21 cellular contexts compared by ENCODE assay signal in the genomic region with DNA sequence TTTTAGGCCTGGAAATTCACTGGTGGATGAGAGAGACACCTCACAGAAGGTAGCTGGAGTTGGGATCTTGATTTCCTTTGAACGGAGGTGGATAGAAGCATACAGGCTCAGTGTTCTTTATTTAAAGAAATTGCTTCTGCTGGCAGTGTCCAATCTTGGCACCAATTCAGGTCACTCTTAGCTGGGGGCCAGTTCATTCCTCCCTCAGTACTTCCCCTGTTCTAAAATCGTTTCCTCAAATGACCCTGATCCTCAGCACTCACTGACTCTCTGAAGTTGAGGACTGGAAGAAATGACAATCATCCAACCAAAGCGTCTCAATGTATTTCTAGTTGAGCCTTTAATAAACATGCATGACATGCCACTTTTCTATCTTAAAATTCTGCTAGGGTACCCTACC.
DNase-seq lines count a peak whose midpoint lies in the region; ATAC-seq, FAIRE-seq and TF ChIP-seq lines count a peak whose summit lies in the region.
"Had no signal": no experiment of that assay in that cellular context is flagged by ENCODE, and none has a peak within 500 bp of the region (broad histone marks: within the 10 kb centered on the region; RNA-seq: fewer than 3 reads in every experiment).

No MANE protein-coding gene starts in this region.

- no peak for TF ChIP-seq RAD21 in Ishikawa (IDR thresholded peaks at IDR 0.05; ENCODE audit: low read depth)
- TF ChIP-seq RAD21 in H1 (IDR thresholded peaks at IDR 0.05 in 1 of 2, conservative IDR thresholded peaks at IDR 0.05 in 1 of 2; ENCODE audit: low read depth in 2 of 2, low read length in 2 of 2) = no peak

- H3K14ac ChIP-seq in H1 (ENCODE audit: insufficient read length) = no peak overlapping the region

- TF ChIP-seq POLR2A in H1 (IDR thresholded peaks at IDR 0.05; ENCODE audit: control extremely low read depth in 1 of 2, low read depth in 2 of 2, low read length in 2 of 2) = no peak

- H3K4me3 ChIP-seq in H1 (ENCODE audit: extremely low read depth in 1 of 4, insufficient read depth in 2 of 4, low read depth in 3 of 4, low read length in 4 of 4) (no peak overlapping the region), neural progenitor cell (no peak overlapping the region)
- H3K4me3 ChIP-seq: SJSA1 had no signal

- H3K56ac ChIP-seq in H1 (replicated peaks; ENCODE audit: insufficient read length, low read depth, low read length) = no peak overlapping the region

- H2BK15ac ChIP-seq in H1 (ENCODE audit: low read length) = no peak overlapping the region

- no peak overlapping the region for H2BK5ac ChIP-seq in H1 (ENCODE audit: low read depth, low read length)

- H3K27me3 Mint-ChIP-seq in neural progenitor cell (ENCODE audit: insufficient read depth, low read depth) = peaks cover 4% of the 10 kb centered on the region

- peaks cover 28% of the 10 kb centered on the region for H3K4me1 Mint-ChIP-seq in neural progenitor cell

- no peak overlapping the region for H3K23ac ChIP-seq in H1 (ENCODE audit: insufficient read length)

- no peak overlapping the region for H3K4ac ChIP-seq in H1 (replicated peaks; ENCODE audit: insufficient read length, low read depth, low read length)

- peaks cover 0 to 17% (median 6%) of the 10 kb centered on the region in 4 experiments; a peak in 4 of 7 replicates for H3K4me1 ChIP-seq in H1 (replicated peaks in 1 of 4; ENCODE audit: control insufficient read depth in 3 of 4, insufficient read depth in 4 of 4, low read length in 3 of 4)
- H3K4me1 ChIP-seq in neural progenitor cell = peaks cover 48% of the 10 kb centered on the region
- H3K4me1 ChIP-seq: SJSA1 had no signal

- DNase-seq in MV-4-11 (lab: John Stamatoyannopoulos, UW) (peak; percentile 42), H1 (ENCODE audit: low read depth in 1 of 2, low spot score in 2 of 2) (no peak), neural progenitor cell (ENCODE audit: low spot score) (no peak), activated gamma-delta T cell treated with Interleukin-2 at 50 U/mL for 16 hours (no peak), NCI-H510A (lab: John Stamatoyannopoulos, UW) (no peak), GM19238 (ENCODE audit: insufficient read length, low spot score) (no peak)
- DNase-seq: C1 segment of cervical spinal cord, H9, KG1, NCI-H1092 treated with DMSO at 0.1 percent for 48 hours, NCI-H2081, NCI-H2171 treated with DMSO at 0.1 percent for 48 hours, NCI-H446 treated with DMSO at 0.1 percent for 48 hours, PC-3 had no signal

- H3K9me3 ChIP-seq in H1 (ENCODE audit: insufficient read depth in 2 of 2, low read depth in 1 of 2, low read length in 1 of 2) (no peaks in the 10 kb centered on the region), neural progenitor cell (ENCODE audit: low read depth) (no peaks in the 10 kb centered on the region)
- H3K9me3 ChIP-seq: SJSA1 had no signal

- no peak overlapping the region for H3K4me2 ChIP-seq in H1 (ENCODE audit: insufficient read depth in 1 of 2, low read depth in 2 of 2, low read length in 2 of 2)
- no peak overlapping the region for H3K4me2 ChIP-seq in neural progenitor cell

- WGBS in H1 (ENCODE audit: extremely low coverage in 1 of 2, insufficient coverage in 1 of 2, insufficient read length in 1 of 2, insufficient replicate concordance in 2 of 2, low coverage in 1 of 2, low lambda C conversion rate in 2 of 2, missing lambda C conversion rate in 1 of 2), 2 experiments = 91% methylated on average over 3 of the region's 3 CpGs; no CpG with 5 or more reads in 1 of the 2 experiments

- no peak for FAIRE-seq in H1 (lab: Jason Lieb, UNC)
- FAIRE-seq: D721Med, GM12891, HepG2 had no signal

- H3K9me3 Mint-ChIP-seq in neural progenitor cell = peaks cover 13% of the 10 kb centered on the region

- no peak overlapping the region for H2AK5ac ChIP-seq in H1 (ENCODE audit: low read depth, low read length)

- H3K36me3 ChIP-seq in H1 (ENCODE audit: control insufficient read depth in 2 of 4, insufficient read depth in 4 of 4, low read length in 3 of 4) (no peaks in the 10 kb centered on the region; a peak in 1 of 8 replicates), neural progenitor cell (no peaks in the 10 kb centered on the region)
- H3K36me3 ChIP-seq: SJSA1 had no signal

- no peak overlapping the region for H4K91ac ChIP-seq in H1 (replicated peaks; ENCODE audit: insufficient read length, low read length)

- 0 out of 2 replicates have a peak overlapping the region, but pooled peaks have one; percentile 13 for H2BK12ac ChIP-seq in H1 (ENCODE audit: low read depth, low read length)

- H3K79me2 ChIP-seq in H1 (ENCODE audit: control insufficient read depth in 1 of 2, insufficient read depth in 2 of 2, low read length in 2 of 2) = no peaks in the 10 kb centered on the region
- no peaks in the 10 kb centered on the region for H3K79me2 ChIP-seq in neural progenitor cell (ENCODE audit: low read depth)

- H3K23me2 ChIP-seq in H1 (ENCODE audit: low read depth, low read length) = no peaks in the 10 kb centered on the region

- H4K8ac ChIP-seq in H1 (ENCODE audit: extremely low read depth, insufficient read depth, low read length) = no peak overlapping the region

- no peak overlapping the region for H3K18ac ChIP-seq in H1 (ENCODE audit: extremely low read depth, low read length)

- TF ChIP-seq EP300 in Ishikawa (IDR thresholded peaks at IDR 0.05; ENCODE audit: borderline replicate concordance) (no peak), H1 (IDR thresholded peaks at IDR 0.05; ENCODE audit: borderline replicate concordance in 1 of 2, low read depth in 2 of 2, low read length in 2 of 2) (no peak)

- H3K4me3 Mint-ChIP-seq in neural progenitor cell = no peak overlapping the region
- H3K4me3 Mint-ChIP-seq: H9 had no signal

- H3F3A ChIP-seq in neural progenitor cell (ENCODE audit: low read depth) = peaks cover 28% of the 10 kb centered on the region

- H3K9ac ChIP-seq in H1 (replicated peaks in 1 of 4; ENCODE audit: extremely low read depth in 1 of 4, low read depth in 3 of 4, low read length in 3 of 4) (no peak overlapping the region), neural progenitor cell (no peak overlapping the region)

- TF ChIP-seq CTCF in H1 (IDR thresholded peaks at IDR 0.05; ENCODE audit: control extremely low read depth in 1 of 3, insufficient read depth in 1 of 3, low read depth in 1 of 3, low read length in 3 of 3) (no peak), neural progenitor cell (IDR thresholded peaks at IDR 0.05) (no peak)

- H3K79me1 ChIP-seq in H1 (ENCODE audit: low read depth, low read length) = no peaks in the 10 kb centered on the region

- H4K5ac ChIP-seq in H1 (ENCODE audit: insufficient read length, low read depth, low read length) = no peak overlapping the region

- CTCF ChIA-PET in H1 (lab: Charles Lee; ENCODE audit: partially characterized antibody) = no interaction called here

- POLR2A ChIA-PET in H1 (lab: Charles Lee; ENCODE audit: partially characterized antibody) = no interaction called here

- H2AFZ ChIP-seq in H1 (ENCODE audit: low read length) (no peak overlapping the region), neural progenitor cell (replicated peaks) (no peak overlapping the region)

- peaks cover 11% of the 10 kb centered on the region for H3K36me3 Mint-ChIP-seq in neural progenitor cell

- H3K27ac ChIP-seq in H1 (ENCODE audit: low read depth, low read length) = no peak overlapping the region
- H3K27ac ChIP-seq in neural progenitor cell = peak overlapping the region; percentile 98
- H3K27ac ChIP-seq: RWPE1, SJSA1 had no signal

- H2BK120ac ChIP-seq in H1 (replicated peaks; ENCODE audit: low read depth, low read length) = no peak overlapping the region

- no peaks in the 10 kb centered on the region for H4K20me1 ChIP-seq in H1 (replicated peaks in 1 of 2; ENCODE audit: control insufficient read depth in 1 of 2, insufficient read depth in 2 of 2, low read length in 2 of 2)
- no peaks in the 10 kb centered on the region for H4K20me1 ChIP-seq in neural progenitor cell (ENCODE audit: low read depth)

- no peak overlapping the region for H2BK20ac ChIP-seq in H1 (ENCODE audit: low read length)

- H3K27ac Mint-ChIP-seq in neural progenitor cell = no peak overlapping the region

- no peak for ATAC-seq in GM21381 (IDR thresholded peaks at IDR 0.05; ENCODE audit: unreplicated experiment)
- ATAC-seq: HepG2, PC-3 had no signal

- H3K27me3 ChIP-seq in H1 (replicated peaks in 1 of 4; ENCODE audit: control insufficient read depth in 3 of 4, extremely low read depth in 1 of 4, insufficient read depth in 3 of 4, low read length in 3 of 4) = no peaks in the 10 kb centered on the region
- H3K27me3 ChIP-seq in neural progenitor cell = no peaks in the 10 kb centered on the region
- H3K27me3 ChIP-seq: SJSA1 had no signal

TF ChIP-seq in Ishikawa, 13 proteins besides CTCF, POLR2A, EP300 and RAD21:
- TF ChIP-seq, protein P1, sequence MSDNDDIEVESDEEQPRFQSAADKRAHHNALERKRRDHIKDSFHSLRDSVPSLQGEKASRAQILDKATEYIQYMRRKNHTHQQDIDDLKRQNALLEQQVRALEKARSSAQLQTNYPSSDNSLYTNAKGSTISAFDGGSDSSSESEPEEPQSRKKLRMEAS (IDR thresholded peaks at IDR 0.05) = no peak
- TF ChIP-seq NFIC (IDR thresholded peaks at IDR 0.05) = peak; percentile 48; the same call in 1 of the 2 replicates
TF ChIP-seq in Ishikawa: peak in this region for 1.

TF ChIP-seq in H1, 55 proteins besides CTCF, POLR2A, EP300 and RAD21:
- no peak for TF ChIP-seq NRF1 (IDR thresholded peaks at IDR 0.05; ENCODE audit: low read depth, low read length)
- TF ChIP-seq ZNF274 (IDR thresholded peaks at IDR 0.05; ENCODE audit: borderline replicate concordance, extremely low read depth, low read length) = no peak
- no peak for TF ChIP-seq PHF8 (conservative IDR thresholded peaks at IDR 0.05; ENCODE audit: low read depth, low read length)
- TF ChIP-seq EGR1 (IDR thresholded peaks at IDR 0.05; ENCODE audit: borderline replicate concordance, low read depth, low read length) = no peak
- no peak for TF ChIP-seq GTF2F1 (IDR thresholded peaks at IDR 0.05; ENCODE audit: borderline replicate concordance, low read depth, low read length)
- TF ChIP-seq CHD2 (IDR thresholded peaks at IDR 0.05; ENCODE audit: low read length) = no peak
